Comparison of ENCODE assay signal across 1 cellular context in genomic region chr12:6310771-6311610, GRCh38.
TF ChIP-seq lines count a peak whose summit lies in the region.

No MANE protein-coding gene starts in this region.

TF ChIP-seq in GM12878, 131 proteins besides CTCF, POLR2A, EP300 and RAD21 (continued from another document):
- no peak for TF ChIP-seq CUX1 (IDR thresholded peaks at IDR 0.05; ENCODE audit: insufficient replicate concordance, low read depth, low read length)
- TF ChIP-seq RELA (IDR thresholded peaks at IDR 0.05; ENCODE audit: borderline replicate concordance, partially characterized antibody) = no peak
